29 cellular contexts compared by ENCODE assay signal in genomic region chr2:230162981-230163380, GRCh38. TPM values are rescaled to one million over a fixed set of nuclear protein-coding genes. Genes with fewer than 3 reads are reported as not detected.
DNase-seq lines count a peak whose midpoint lies in the region; ATAC-seq, FAIRE-seq and TF ChIP-seq lines count a peak whose summit lies in the region.
"Had no signal": no experiment of that assay in that cellular context is flagged by ENCODE, and none has a peak within 500 bp of the region (broad histone marks: within the 10 kb centered on the region; RNA-seq: fewer than 3 reads in every experiment).

No MANE protein-coding gene starts in this region.

- H3K36me3 Mint-ChIP-seq in natural killer cell, result peaks cover 12% of the 10 kb centered on the region

- no peaks in the 10 kb centered on the region for H3K9me3 Mint-ChIP-seq in natural killer cell
- H3K9me3 Mint-ChIP-seq: activated CD4-positive, alpha-beta memory T cell treated with anti-CD3 and anti-CD28 coated beads for 36 hours; dendritic cell treated with granulocyte-macrophage colony-stimulating factor and Interleukin-4, amounts not matched to agents 40 ng/mL and 50 ng/mL, for 4 days; T-cell had no signal

- intact Hi-C loops in A673 (cut with micrococcal nuclease; ENCODE audit: unreplicated experiment) (loop anchor here (5.0 to 10.0 kb wide), 3 partner anchors 96 to 449 kb away; partner anchors contain the start of gene SLC16A14), K562 (cut with micrococcal nuclease) (loop anchor here (5.0 kb wide), 1 partner anchor 449 kb away; no protein-coding TSS in a partner anchor), natural killer cell (cut with micrococcal nuclease) (loop anchor here (5.0 kb wide), 1 partner anchor 96 kb away; the partner anchor contains the start of gene SLC16A14)

- TF ChIP-seq RAD21 in K562 (CRISPR knock-in tag; conservative IDR thresholded peaks at IDR 0.05 in 1 of 2, IDR thresholded peaks at IDR 0.05 in 1 of 2), result no peak

- peak; percentile 44 for FAIRE-seq in K562 (lab: Jason Lieb, UNC)
- FAIRE-seq: H54, small intestine had no signal

- no peak overlapping the region for H3K27ac Mint-ChIP-seq in natural killer cell
- H3K27ac Mint-ChIP-seq: activated CD4-positive, alpha-beta memory T cell treated with anti-CD3 and anti-CD28 coated beads for 36 hours; dendritic cell treated with granulocyte-macrophage colony-stimulating factor and Interleukin-4, amounts not matched to agents 40 ng/mL and 50 ng/mL, for 4 days; endodermal cell had no signal

- H3K9ac ChIP-seq in K562 (ENCODE audit: insufficient read depth in 1 of 2, low read depth in 2 of 2, low read length in 2 of 2), result no peak overlapping the region
- H3K9ac ChIP-seq: BLaER1 treated with 17β-estradiol and CSF1 and Interleukin-3, amounts not matched to agents 10 nM and 100 nM had no signal

- TF ChIP-seq POLR2A in NB4 (IDR thresholded peaks at IDR 0.05; ENCODE audit: extremely low read depth, insufficient read length) (no peak), K562 (conservative IDR thresholded peaks at IDR 0.05) (no peak)

- no peaks in the 10 kb centered on the region for H3K36me3 ChIP-seq in A673 (ENCODE audit: insufficient read depth, low read length, poor library complexity, severe bottlenecking)
- H3K36me3 ChIP-seq in K562 (ENCODE audit: control insufficient read depth, insufficient read depth, low read length), result no peaks in the 10 kb centered on the region
- H3K36me3 ChIP-seq: MG63, right atrium auricular region had no signal

- DNase-seq in A673 (ENCODE audit: low spot score), result peak; percentile 70
- DNase-seq in CD1c-positive myeloid dendritic cell (ENCODE audit: extremely low spot score), result peak; percentile 39
- DNase-seq in NB4 (ENCODE audit: low read depth), result peak; percentile 75
- peak in 1 of 4 experiments; percentile 49 for DNase-seq in K562 (ENCODE audit: extremely low read depth in 1 of 4, low spot score in 3 of 4)
- DNase-seq in COR-L47 (lab: John Stamatoyannopoulos, UW), result no peak
- no peak for DNase-seq in activated T-cell treated with anti-CD3 and anti-CD28 coated beads, Interleukin-2, amount 50 U/mL, for 48 hours
- DNase-seq in NCI-H2107 (lab: John Stamatoyannopoulos, UW), result no peak
- DNase-seq in natural killer cell, result no peak
- DNase-seq: activated CD4-positive, alpha-beta memory T cell treated with anti-CD3 and anti-CD28 coated beads for 36 hours; activated naive CD4-positive, alpha-beta T cell treated with anti-CD3 and anti-CD28 coated beads, Interleukin-2, amount 50 U/mL, for 16 hours; body of pancreas; DMS79 treated with DMSO at 0.1 percent for 48 hours; endodermal cell; foreskin fibroblast; KG1; left ventricle myocardium inferior; MG63; NCI-H1436 treated with DMSO at 0.1 percent for 48 hours; NCI-H446 treated with DMSO at 0.1 percent for 48 hours; Peyer's patch; stimulated activated naive CD8-positive, alpha-beta T cell treated with anti-CD3 and anti-CD28 coated beads, Interleukin-15, Interleukin-2, amounts not matched to agents 100 U/mL and 50 U/mL, for 24 hours; T-cell; upper lobe of right lung had no signal

- H3K27ac ChIP-seq in A673 (ENCODE audit: low read depth, low read length, poor library complexity, severe bottlenecking), result no peak overlapping the region
- no peak overlapping the region for H3K27ac ChIP-seq in K562 (ENCODE audit: extremely low read depth, low read depth, low read length)
- H3K27ac ChIP-seq: BLaER1 treated with 17β-estradiol and CSF1 and Interleukin-3, amounts not matched to agents 10 nM and 100 nM; body of pancreas; left ventricle myocardium inferior; Peyer's patch; right atrium auricular region; upper lobe of right lung had no signal

- H3K79me2 ChIP-seq in K562 (ENCODE audit: control insufficient read depth, insufficient read depth, low read length), result no peaks in the 10 kb centered on the region

- H3K27me3 ChIP-seq in A673 (replicated peaks; ENCODE audit: insufficient read depth, low read depth, low read length, poor library complexity), result no peaks in the 10 kb centered on the region
- H3K27me3 ChIP-seq in K562 (ENCODE audit: control insufficient read depth in 2 of 2, insufficient read depth in 2 of 2, low read length in 2 of 2), result no peaks in the 10 kb centered on the region
- H3K27me3 ChIP-seq: BLaER1 treated with 17β-estradiol and CSF1 and Interleukin-3, amounts not matched to agents 10 nM and 100 nM; body of pancreas; MG63; Peyer's patch; right atrium auricular region; upper lobe of right lung had no signal

- H3K9me1 ChIP-seq in K562 (ENCODE audit: control insufficient read depth, insufficient read depth, low read length), result no peaks in the 10 kb centered on the region

- no peak overlapping the region for H3K4me3 ChIP-seq in A673 (ENCODE audit: low read depth, low read length, poor library complexity, severe bottlenecking)
- no peak overlapping the region for H3K4me3 ChIP-seq in NB4 (ENCODE audit: low read depth, low read length)
- no peak overlapping the region for H3K4me3 ChIP-seq in K562
- H3K4me3 ChIP-seq: BLaER1 treated with 17β-estradiol and CSF1 and Interleukin-3, amounts not matched to agents 10 nM and 100 nM; body of pancreas; left ventricle myocardium inferior; MG63; Peyer's patch; right atrium auricular region; upper lobe of right lung had no signal

- H3K9me3 ChIP-seq in A673 (ENCODE audit: low read depth, low read length, poor library complexity, severe bottlenecking) (no peaks in the 10 kb centered on the region), K562 (replicated peaks; ENCODE audit: control insufficient read depth, insufficient read depth, low read depth, low read length) (no peaks in the 10 kb centered on the region)
- H3K9me3 ChIP-seq: body of pancreas, left ventricle myocardium inferior, Peyer's patch, right atrium auricular region, upper lobe of right lung had no signal

- WGBS in K562 (ENCODE audit: insufficient coverage, low coverage, missing lambda C conversion rate), result 0% methylated on average over 3 of the region's 5 CpGs

- TF ChIP-seq EP300 in K562 (IDR thresholded peaks at IDR 0.05; ENCODE audit: low read length), result no peak

- H2AFZ ChIP-seq in K562 (ENCODE audit: low read depth, low read length), result peak overlapping the region; percentile 82

- POLR2A ChIA-PET in A673 (lab: Charles Lee; ENCODE audit: low non-redundant PET), result no interaction called here
- POLR2A ChIA-PET in K562 (lab: Yijun Ruan, JAX), result interaction anchor here (0.6 kb wide), 1 partner anchor 639 kb away, joined by 5 read pairs; no protein-coding TSS in a partner anchor

- no peak overlapping the region for H3K4me2 ChIP-seq in K562 (ENCODE audit: insufficient read depth, low read length)

- CTCF ChIA-PET in A673 (lab: Charles Lee) (no interaction called here), K562 (lab: Yijun Ruan, JAX; ENCODE audit: low intra/inter-chr PET ratio) (no interaction called here)

- H3K4me1 Mint-ChIP-seq in natural killer cell, result peaks cover 13 to 22% of the 10 kb centered on the region in 2 donors
- H3K4me1 Mint-ChIP-seq: endodermal cell had no signal

- no peak overlapping the region for H3K4me3 Mint-ChIP-seq in natural killer cell
- H3K4me3 Mint-ChIP-seq: activated CD4-positive, alpha-beta memory T cell treated with anti-CD3 and anti-CD28 coated beads for 36 hours; dendritic cell treated with granulocyte-macrophage colony-stimulating factor and Interleukin-4, amounts not matched to agents 40 ng/mL and 50 ng/mL, for 4 days; endodermal cell; T-cell had no signal

- H3K27me3 Mint-ChIP-seq in natural killer cell (ENCODE audit: low read depth in 2 of 2), result no peaks in the 10 kb centered on the region
- H3K27me3 Mint-ChIP-seq: activated CD4-positive, alpha-beta memory T cell treated with anti-CD3 and anti-CD28 coated beads for 36 hours; T-cell had no signal

- ATAC-seq in K562 (peak; percentile 88), natural killer cell (no peak)
- ATAC-seq: activated CD4-positive, CD25-positive, alpha-beta regulatory T cell treated with anti-CD3 and anti-CD28 coated beads, Interleukin-2, amount 50 U/mL, for 24 hours; body of pancreas; stimulated activated naive CD8-positive, alpha-beta T cell treated with anti-CD3 and anti-CD28 coated beads, Interleukin-15, Interleukin-2, amounts not matched to agents 100 U/mL and 50 U/mL, for 24 hours; T-cell; upper lobe of right lung had no signal

- in situ Hi-C loops in K562 (cut with MboI), result loop anchor here (5.0 kb wide), 1 partner anchor 156 kb away; no protein-coding TSS in a partner anchor

- H3K4me1 ChIP-seq in A673 (ENCODE audit: insufficient read depth, low read length, poor library complexity, severe bottlenecking), result no peaks in the 10 kb centered on the region
- H3K4me1 ChIP-seq in K562 (replicated peaks in 1 of 2; ENCODE audit: control insufficient read depth in 2 of 2, insufficient read depth in 2 of 2, low read length in 2 of 2), result peaks cover 0 to 2% of the 10 kb centered on the region in 2 experiments; a peak in 2 of 5 replicates
- H3K4me1 ChIP-seq: body of pancreas, Peyer's patch, right atrium auricular region, upper lobe of right lung had no signal

- TF ChIP-seq CTCF in A673 (conservative IDR thresholded peaks at IDR 0.05; ENCODE audit: low read depth, low read length) (no peak), NB4 (IDR thresholded peaks at IDR 0.05; ENCODE audit: low read depth, low read length) (no peak), K562 (IDR thresholded peaks at IDR 0.05 in 2 of 3, conservative IDR thresholded peaks at IDR 0.05 in 1 of 3; ENCODE audit: insufficient read depth in 2 of 3, low read depth in 1 of 3, low read length in 3 of 3) (no peak), natural killer cell (IDR thresholded peaks at IDR 0.05) (no peak)

- H4K20me1 ChIP-seq in K562 (replicated peaks; ENCODE audit: control insufficient read depth, insufficient read depth, low read length), result no peaks in the 10 kb centered on the region
- H4K20me1 ChIP-seq: BLaER1 treated with 17β-estradiol and CSF1 and Interleukin-3, amounts not matched to agents 10 nM and 100 nM had no signal

- no TSS peak for BruUV-seq in A673 (replicated peaks; lab: Mats Ljungman, UMichigan)
- BruUV-seq in K562 (replicated peaks; lab: Mats Ljungman, UMichigan), result no TSS peak

RNA-seq across cellular contexts. Expression of gene SP110, which starts 56.8 kb away (rescaled TPM):
- total RNA-seq in A673 (2021) (11.0 and 11.6 TPM in 2 replicates), K562 (2014; rRNA removed) (4.9 and 11.0 TPM in 2 replicates), K562 (2014; rRNA removed; fragmentation: Illumina TruSeq; extraction: Trizol) (7.1 and 7.8 TPM in 2 replicates), K562 (2015; rRNA removed; fragmentation: Illumina TruSeq; extraction: Trizol) (4.1 and 6.7 TPM in 2 replicates), K562 (2021) (5.1 and 6.4 TPM in 2 replicates), natural killer cell (100 to 1,000 TPM in 1 of 3 donors, 10 to 100 TPM in 2; 92.7 to 132 (median 97.9) TPM)
- total RNA-seq in K562 (2011; cell fraction: chromatin; rRNA removed; ENCODE audit: low replicate concordance), result 4.6 and 5.1 TPM in 2 replicates
- 1.2 and 2.2 TPM in 2 replicates for total RNA-seq in K562 (2011; cell fraction: nucleolus; rRNA removed)
- total RNA-seq in K562 (2011; cell fraction: nucleoplasm; rRNA removed), result 4.7 and 6.5 TPM in 2 replicates
- polyA plus RNA-seq in K562 (2011; rRNA removed) (0.92 and 3.6 TPM in 2 replicates), K562 (2014; fragmentation: Illumina TruSeq; extraction: Trizol) (7.9 and 8.8 TPM in 2 replicates), K562 (2014; fragmentation: Nextera tagmentation; extraction: Ambion mirVana) (1 to 10 TPM; 7.6 to 8.5 TPM), K562 (2014; rRNA removed) (2.8 and 3.9 TPM in 2 replicates)
- 1.2 and 3.7 TPM in 2 replicates for polyA plus RNA-seq in K562 (2011; cell fraction: cytosol; rRNA removed)
- polyA plus RNA-seq in K562 (2011; cell fraction: nucleus; rRNA removed), result 1.7 and 5.5 TPM in 2 replicates
- polyA plus RNA-seq in K562 (2012), result 6.1 and 9.3 TPM in 2 replicates
- 2.0 and 2.5 TPM in 2 replicates for polyA minus RNA-seq in K562 (2011; rRNA and poly(A)+ RNA removed)
- 1.5 TPM in 1 of 2 replicates, not detected in the other for polyA minus RNA-seq in K562 (2011; cell fraction: cytosol; rRNA and poly(A)+ RNA removed)
- 1.00 and 2.4 TPM in 2 replicates for polyA minus RNA-seq in K562 (2011; cell fraction: nucleus; rRNA and poly(A)+ RNA removed)

Comparison
In these comparisons a context has a peak if more than half of its experiments do, and no peak if none do; other contexts are left out.
1. DNase-seq: peak in A673 (single experiment), CD1c-positive myeloid dendritic cell (single experiment) and NB4 (single experiment); none in COR-L47 (single experiment), activated T-cell treated with anti-CD3 and anti-CD28 coated beads, Interleukin-2, amount 50 U/mL, for 48 hours (0 of 2), NCI-H2107 (single experiment) and natural killer cell (single experiment).